19 cellular contexts compared by ENCODE assay signal in genomic region chr14:34750233-34750632, GRCh38. TPM values are rescaled to one million over a fixed set of nuclear protein-coding genes. Genes with fewer than 3 reads are reported as not detected.
DNase-seq lines count a peak whose midpoint lies in the region; ATAC-seq and TF ChIP-seq lines count a peak whose summit lies in the region.
"Had no signal": no experiment of that assay in that cellular context is flagged by ENCODE, and none has a peak within 500 bp of the region (broad histone marks: within the 10 kb centered on the region; RNA-seq: fewer than 3 reads in every experiment).

No MANE protein-coding gene starts in this region.

- H3K4me3 Mint-ChIP-seq in stimulated activated naive CD8-positive, alpha-beta T cell treated with anti-CD3 and anti-CD28 coated beads, Interleukin-15, Interleukin-2, amounts not matched to agents 100 ng/mL and 50 ng/mL, for 24 hours = no peak overlapping the region
- no peak overlapping the region for H3K4me3 Mint-ChIP-seq in stimulated activated naive CD8-positive, alpha-beta T cell treated with anti-CD3 and anti-CD28 coated beads, Interleukin-15, amount 100 ng/mL, for 72 hours
- H3K4me3 Mint-ChIP-seq in chondrocyte (ENCODE audit: unreplicated experiment) = no peak overlapping the region
- no peak overlapping the region for H3K4me3 Mint-ChIP-seq in mesothelial cell of epicardium
- H3K4me3 Mint-ChIP-seq: CD8-positive, alpha-beta memory T cell had no signal

- H3K27me3 Mint-ChIP-seq in stimulated activated naive CD8-positive, alpha-beta T cell treated with anti-CD3 and anti-CD28 coated beads, Interleukin-15, Interleukin-2, amounts not matched to agents 100 ng/mL and 50 ng/mL, for 24 hours = no peaks in the 10 kb centered on the region
- H3K27me3 Mint-ChIP-seq in stimulated activated naive CD8-positive, alpha-beta T cell treated with anti-CD3 and anti-CD28 coated beads, Interleukin-15, amount 100 ng/mL, for 72 hours = no peaks in the 10 kb centered on the region
- H3K27me3 Mint-ChIP-seq in chondrocyte (ENCODE audit: low read depth) (no peaks in the 10 kb centered on the region), mesothelial cell of epicardium (ENCODE audit: low read depth) (no peaks in the 10 kb centered on the region)
- H3K27me3 Mint-ChIP-seq: CD8-positive, alpha-beta memory T cell had no signal

- peaks cover 26% of the 10 kb centered on the region for H3K36me3 Mint-ChIP-seq in stimulated activated naive CD8-positive, alpha-beta T cell treated with anti-CD3 and anti-CD28 coated beads, Interleukin-15, Interleukin-2, amounts not matched to agents 100 ng/mL and 50 ng/mL, for 24 hours (ENCODE audit: low read depth)
- peaks cover 3% of the 10 kb centered on the region for H3K36me3 Mint-ChIP-seq in chondrocyte (ENCODE audit: low read depth)
- H3K36me3 Mint-ChIP-seq in mesothelial cell of epicardium = peaks cover 11% of the 10 kb centered on the region

- no peak for TF ChIP-seq CTCF in chondrocyte (IDR thresholded peaks at IDR 0.05)
- TF ChIP-seq CTCF in mesothelial cell of epicardium (IDR thresholded peaks at IDR 0.05; ENCODE audit: unreplicated experiment) = no peak

- no peak for ATAC-seq in stimulated activated naive CD8-positive, alpha-beta T cell treated with anti-CD3 and anti-CD28 coated beads, Interleukin-15, amount 100 ng/mL, for 72 hours
- no peak for ATAC-seq in HG03095 (IDR thresholded peaks at IDR 0.05; ENCODE audit: unreplicated experiment)
- ATAC-seq: Panc1 had no signal

- in situ Hi-C loops in ACHN (cut with HindIII; ENCODE audit: low pct_ligation_motif_present, low pct_unique_long_range_greater_than_20kb, low sequenced_read_pairs) = no loop called here

- H3K9me3 Mint-ChIP-seq in stimulated activated naive CD8-positive, alpha-beta T cell treated with anti-CD3 and anti-CD28 coated beads, Interleukin-15, Interleukin-2, amounts not matched to agents 100 ng/mL and 50 ng/mL, for 24 hours = no peaks in the 10 kb centered on the region
- H3K9me3 Mint-ChIP-seq in stimulated activated naive CD8-positive, alpha-beta T cell treated with anti-CD3 and anti-CD28 coated beads, Interleukin-15, amount 100 ng/mL, for 72 hours = no peaks in the 10 kb centered on the region
- H3K9me3 Mint-ChIP-seq in chondrocyte (ENCODE audit: low read depth) (no peaks in the 10 kb centered on the region), mesothelial cell of epicardium (no peaks in the 10 kb centered on the region)
- H3K9me3 Mint-ChIP-seq: CD8-positive, alpha-beta memory T cell had no signal

- H3K27ac Mint-ChIP-seq in stimulated activated naive CD8-positive, alpha-beta T cell treated with anti-CD3 and anti-CD28 coated beads, Interleukin-15, Interleukin-2, amounts not matched to agents 100 ng/mL and 50 ng/mL, for 24 hours = peak overlapping the region; percentile 9
- peak overlapping the region in 1 of 2 donors; percentile 71 for H3K27ac Mint-ChIP-seq in stimulated activated naive CD8-positive, alpha-beta T cell treated with anti-CD3 and anti-CD28 coated beads, Interleukin-15, amount 100 ng/mL, for 72 hours
- H3K27ac Mint-ChIP-seq in chondrocyte (ENCODE audit: unreplicated experiment) (peak overlapping the region; percentile 4), mesothelial cell of epicardium (peak overlapping the region; percentile 68)

- no peaks in the 10 kb centered on the region for H3K4me1 Mint-ChIP-seq in stimulated activated naive CD8-positive, alpha-beta T cell treated with anti-CD3 and anti-CD28 coated beads, Interleukin-15, Interleukin-2, amounts not matched to agents 100 ng/mL and 50 ng/mL, for 24 hours (ENCODE audit: low read depth)
- no peaks in the 10 kb centered on the region for H3K4me1 Mint-ChIP-seq in stimulated activated naive CD8-positive, alpha-beta T cell treated with anti-CD3 and anti-CD28 coated beads, Interleukin-15, amount 100 ng/mL, for 72 hours
- H3K4me1 Mint-ChIP-seq in chondrocyte (ENCODE audit: low read depth) (peaks cover 10% of the 10 kb centered on the region), mesothelial cell of epicardium (peaks cover 4% of the 10 kb centered on the region)

- DNase-seq in stimulated activated naive CD8-positive, alpha-beta T cell treated with anti-CD3 and anti-CD28 coated beads, Interleukin-15, amount 100 ng/mL, for 72 hours = no peak
- DNase-seq in chondrocyte (ENCODE audit: low spot score) = no peak
- no peak for DNase-seq in mesothelial cell of epicardium (ENCODE audit: low spot score in 2 of 2, unreplicated experiment in 2 of 2)
- no peak for DNase-seq in AG08396 (ENCODE audit: low spot score)
- no peak for DNase-seq in ACHN
- DNase-seq: C1 segment of cervical spinal cord; CD8-positive, alpha-beta memory T cell; DMS79; H7; Karpas-422; MM.1S; NCI-H1092; NCI-H1436 treated with DMSO at 0.1 percent for 48 hours; NCI-H2081; NCI-H2171 treated with DMSO at 0.1 percent for 48 hours; NCI-H446 treated with DMSO at 0.1 percent for 48 hours had no signal

RNA-seq across cellular contexts. Expression of gene CFL2, which starts 35.8 kb away (rescaled TPM):
- total RNA-seq in chondrocyte (58.1 to 84.5 TPM (median 77.2 TPM) in 3 replicates), mesothelial cell of epicardium (52.4 to 57.8 TPM (median 54.0 TPM) in 3 replicates)
